ENCODE assay signal across 15 cellular contexts in genomic region chr7:83478601-83479000, GRCh38.
DNase-seq lines count a peak whose midpoint lies in the region; ATAC-seq and TF ChIP-seq lines count a peak whose summit lies in the region.
"Had no signal": no experiment of that assay in that cellular context is flagged by ENCODE, and none has a peak within 500 bp of the region (broad histone marks: within the 10 kb centered on the region; RNA-seq: fewer than 3 reads in every experiment).

No MANE protein-coding gene starts in this region.

- H3F3A ChIP-seq in neural progenitor cell (ENCODE audit: low read depth): peaks cover 10% of the 10 kb centered on the region

- no peak overlapping the region for H3K27ac Mint-ChIP-seq in neural progenitor cell
- H3K27ac Mint-ChIP-seq: CD4-positive, alpha-beta memory T cell; GM23338; H9 had no signal

- in situ Hi-C loops in gastrocnemius medialis (cut with MboI; ENCODE audit: low sequenced_read_pairs in 4 of 4): no loop called here

- H2AFZ ChIP-seq in neural progenitor cell (replicated peaks): peak overlapping the region; percentile 15
- H2AFZ ChIP-seq: GM23338 had no signal

- DNase-seq in NCI-H2171 treated with DMSO at 0.1 percent for 48 hours (lab: John Stamatoyannopoulos, UW): peak; percentile 13
- no peak for DNase-seq in NCI-H2171 (lab: John Stamatoyannopoulos, UW)
- DNase-seq in NCI-H69 (lab: John Stamatoyannopoulos, UW): peak; percentile 16
- no peak for DNase-seq in neural progenitor cell (ENCODE audit: low spot score)
- DNase-seq in omental fat pad (ENCODE audit: low spot score): no peak
- DNase-seq in GM10248 (ENCODE audit: extremely low spot score): no peak
- no peak for DNase-seq in gastrocnemius medialis
- DNase-seq: BE2C; CD4-positive, alpha-beta memory T cell; DMS79; H9 had no signal

- H3K4me1 ChIP-seq in neural progenitor cell (peaks cover 7% of the 10 kb centered on the region), gastrocnemius medialis (no peaks in the 10 kb centered on the region)
- H3K4me1 ChIP-seq: BE2C had no signal

- ATAC-seq in GM18868 (IDR thresholded peaks at IDR 0.05; ENCODE audit: unreplicated experiment): peak; percentile 75
- no peak for ATAC-seq in omental fat pad (ENCODE audit: low FRiP score)
- no peak for ATAC-seq in gastrocnemius medialis
- ATAC-seq: GM23338, HepG2 had no signal

- TF ChIP-seq POLR2A in gastrocnemius medialis (IDR thresholded peaks at IDR 0.05): no peak

- H3K27me3 ChIP-seq in neural progenitor cell: no peaks in the 10 kb centered on the region
- H3K27me3 ChIP-seq in gastrocnemius medialis: no peaks in the 10 kb centered on the region
- H3K27me3 ChIP-seq: BE2C had no signal

- H3K4me3 Mint-ChIP-seq in neural progenitor cell: no peak overlapping the region
- H3K4me3 Mint-ChIP-seq: CD4-positive, alpha-beta memory T cell; GM23338; H9 had no signal

- CTCF ChIA-PET in GM10248 (lab: Yijun Ruan, JAX): no interaction called here

- no peak overlapping the region for H3K9ac ChIP-seq in neural progenitor cell

- H3K27me3 Mint-ChIP-seq in neural progenitor cell (ENCODE audit: insufficient read depth, low read depth): peaks cover 3% of the 10 kb centered on the region
- H3K27me3 Mint-ChIP-seq: CD4-positive, alpha-beta memory T cell had no signal

- H3K36me3 ChIP-seq in neural progenitor cell: no peaks in the 10 kb centered on the region
- H3K36me3 ChIP-seq in gastrocnemius medialis: no peaks in the 10 kb centered on the region
- H3K36me3 ChIP-seq: BE2C had no signal

- H3K4me3 ChIP-seq in neural progenitor cell (no peak overlapping the region), gastrocnemius medialis (no peak overlapping the region)
- H3K4me3 ChIP-seq: GM23338 had no signal

- H3K4me1 Mint-ChIP-seq in neural progenitor cell: no peaks in the 10 kb centered on the region
- H3K4me1 Mint-ChIP-seq: CD4-positive, alpha-beta memory T cell had no signal

- TF ChIP-seq CTCF in neural progenitor cell (IDR thresholded peaks at IDR 0.05): no peak
- TF ChIP-seq CTCF in omental fat pad (IDR thresholded peaks at IDR 0.05): no peak
- TF ChIP-seq CTCF in GM10248 (IDR thresholded peaks at IDR 0.05; ENCODE audit: control extremely low read depth, extremely low read depth, low read depth, missing control alignments): no peak
- TF ChIP-seq CTCF in gastrocnemius medialis (IDR thresholded peaks at IDR 0.05 in 4 of 5, conservative IDR thresholded peaks at IDR 0.05 in 1 of 5): no peak

- H3K9me3 Mint-ChIP-seq in neural progenitor cell: no peaks in the 10 kb centered on the region
- H3K9me3 Mint-ChIP-seq: GM23338, H9 had no signal

- H4K20me1 ChIP-seq in neural progenitor cell (ENCODE audit: low read depth): no peaks in the 10 kb centered on the region

- no peak overlapping the region for H3K4me2 ChIP-seq in neural progenitor cell
- H3K4me2 ChIP-seq: GM23338 had no signal

- no peaks in the 10 kb centered on the region for H3K79me2 ChIP-seq in neural progenitor cell (ENCODE audit: low read depth)

- no peaks in the 10 kb centered on the region for H3K9me3 ChIP-seq in neural progenitor cell (ENCODE audit: low read depth)
- H3K9me3 ChIP-seq in gastrocnemius medialis: no peaks in the 10 kb centered on the region
- H3K9me3 ChIP-seq: BE2C had no signal

- H3K36me3 Mint-ChIP-seq in neural progenitor cell: no peaks in the 10 kb centered on the region
- H3K36me3 Mint-ChIP-seq: CD4-positive, alpha-beta memory T cell had no signal

- POLR2A ChIA-PET in GM10248 (lab: Yijun Ruan, JAX): no interaction called here

- H3K27ac ChIP-seq in neural progenitor cell (no peak overlapping the region), gastrocnemius medialis (no peak overlapping the region)
- H3K27ac ChIP-seq: C4-2B had no signal

- intact Hi-C loops in gastrocnemius medialis (cut with DNase I; ENCODE audit: low total_unique reads): no loop called here

Comparison
In these comparisons a context has a peak if more than half of its experiments do, and no peak if none do; other contexts are left out.
1. DNase-seq: peak in NCI-H2171 treated with DMSO at 0.1 percent for 48 hours (single experiment) and NCI-H69 (single experiment); none in NCI-H2171 (single experiment), neural progenitor cell (single experiment), omental fat pad (single experiment), GM10248 (single experiment) and gastrocnemius medialis (0 of 2).